ENCODE assay signal across 2 cellular contexts in the genomic region with DNA sequence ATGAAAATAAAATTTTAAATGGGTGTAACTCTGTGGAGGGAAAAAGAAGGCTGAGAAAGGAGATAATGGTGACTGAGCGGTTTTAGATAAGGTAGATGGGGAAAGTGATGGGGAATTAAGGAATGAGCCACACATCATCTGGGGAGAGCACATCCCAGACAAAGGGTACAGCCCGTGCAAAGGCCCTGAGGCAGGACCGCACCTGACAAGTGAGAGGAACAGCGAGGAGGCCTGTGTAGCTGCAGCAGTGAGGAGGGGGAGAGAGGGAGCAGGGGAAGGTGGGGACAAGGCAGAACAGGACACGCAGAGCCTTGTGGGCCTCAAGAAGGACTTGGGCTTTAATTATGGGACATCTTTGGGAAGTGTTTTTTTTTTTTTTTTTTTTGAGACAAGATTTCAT.
TF ChIP-seq lines count a peak whose summit lies in the region.

No MANE protein-coding gene starts in this region.

TF ChIP-seq in WTC11, 78 proteins besides CTCF, POLR2A, EP300 and RAD21:
- TF ChIP-seq, protein P1, sequence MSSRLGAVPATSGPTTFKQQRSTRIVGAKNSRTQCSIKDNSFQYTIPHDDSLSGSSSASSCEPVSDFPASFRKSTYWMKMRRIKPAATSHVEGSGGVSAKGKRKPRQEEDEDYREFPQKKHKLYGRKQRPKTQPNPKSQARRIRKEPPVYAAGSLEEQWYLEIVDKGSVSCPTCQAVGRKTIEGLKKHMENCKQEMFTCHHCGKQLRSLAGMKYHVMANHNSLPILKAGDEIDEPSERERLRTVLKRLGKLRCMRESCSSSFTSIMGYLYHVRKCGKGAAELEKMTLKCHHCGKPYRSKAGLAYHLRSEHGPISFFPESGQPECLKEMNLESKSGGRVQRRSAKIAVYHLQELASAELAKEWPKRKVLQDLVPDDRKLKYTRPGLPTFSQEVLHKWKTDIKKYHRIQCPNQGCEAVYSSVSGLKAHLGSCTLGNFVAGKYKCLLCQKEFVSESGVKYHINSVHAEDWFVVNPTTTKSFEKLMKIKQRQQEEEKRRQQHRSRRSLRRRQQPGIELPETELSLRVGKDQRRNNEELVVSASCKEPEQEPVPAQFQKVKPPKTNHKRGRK (CRISPR knock-in tag; IDR thresholded peaks at IDR 0.05; ENCODE audit: borderline replicate concordance), result no peak
- peak; percentile 72; the same call in 1 of the 2 replicates for TF ChIP-seq GTF2I (CRISPR knock-in tag; conservative IDR thresholded peaks at IDR 0.05)

TF ChIP-seq in H1, 55 proteins besides CTCF, POLR2A, EP300 and RAD21:
- 0 out of 4 replicates have a peak, but pooled peaks of 1 of the 2 experiments have one; percentile 36 for TF ChIP-seq HDAC2 (IDR thresholded peaks at IDR 0.05; ENCODE audit: borderline replicate concordance in 1 of 2, low read depth in 2 of 2, low read length in 2 of 2)
- peak; percentile 87 for TF ChIP-seq KDM1A (IDR thresholded peaks at IDR 0.05; ENCODE audit: borderline replicate concordance, low read length)
- no peak for TF ChIP-seq PHF8 (conservative IDR thresholded peaks at IDR 0.05; ENCODE audit: low read depth, low read length)
